24 cellular contexts compared by ENCODE assay signal in the genomic region with DNA sequence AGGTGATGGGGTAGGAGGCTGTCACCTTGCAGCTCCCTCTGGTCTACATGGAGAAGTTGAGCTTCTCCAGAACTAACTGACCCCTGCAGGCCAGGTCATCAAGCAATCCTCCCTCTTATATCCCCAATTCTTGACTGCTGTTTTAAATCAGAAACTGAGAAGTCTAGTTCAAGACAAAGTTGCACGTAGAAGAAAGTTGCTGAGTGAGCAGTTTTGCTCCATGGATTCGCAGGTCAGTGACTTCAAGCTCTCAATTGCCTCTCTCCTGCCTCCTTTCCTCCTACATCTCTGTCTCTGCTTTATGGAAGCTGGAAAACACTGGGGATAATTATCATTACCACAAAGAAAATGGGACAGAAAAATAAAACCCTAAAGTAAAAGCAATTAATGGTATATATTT. TPM values are rescaled to one million over a fixed set of nuclear protein-coding genes. Genes with fewer than 3 reads are reported as not detected.
"Had no signal": no experiment of that assay in that cellular context is flagged by ENCODE, and none has a peak within 500 bp of the region (broad histone marks: within the 10 kb centered on the region; RNA-seq: fewer than 3 reads in every experiment).

No MANE protein-coding gene starts in this region.

- H3K4me3 ChIP-seq: MG63, Peyer's patch, SJSA1 had no signal

- DNase-seq: activated CD4-positive, alpha-beta memory T cell treated with anti-CD3 and anti-CD28 coated beads for 36 hours; activated CD4-positive, alpha-beta T cell treated with anti-CD3 and anti-CD28 coated beads, Interleukin-2, amount 10 ng/mL, durations not matched to agents 7 days and 5 days; activated CD4-positive, CD25-positive, alpha-beta regulatory T cell; activated CD8-positive, alpha-beta memory T cell treated with anti-CD3 and anti-CD28 coated beads, Interleukin-2, amount 50 U/mL, for 4 hours; activated T-cell treated with anti-CD3 and anti-CD28 coated beads, Interleukin-2, amount 50 U/mL, for 72 hours; amygdala; MG63; NCI-H1105; NCI-H1436; NCI-H1694 treated with DMSO at 0.1 percent for 48 hours; NCI-H2029 treated with DMSO at 0.1 percent for 48 hours; NCI-H345; NCI-H510A; Peyer's patch; SHP77; SW 1271; T-helper 2 cell; T1000 had no signal

- H3K36me3 Mint-ChIP-seq: brain had no signal

- H3K27ac ChIP-seq: KMS-11, Peyer's patch, SJSA1 had no signal

- H3K4me3 Mint-ChIP-seq: activated CD4-positive, alpha-beta memory T cell treated with anti-CD3 and anti-CD28 coated beads for 36 hours; activated CD4-positive, alpha-beta T cell treated with anti-CD3 and anti-CD28 coated beads, Interleukin-2, amount 10 ng/mL, durations not matched to agents 7 days and 5 days; brain; central memory CD8-positive, alpha-beta T cell had no signal

- H3K9ac ChIP-seq: KMS-11 had no signal

- H3K27me3 Mint-ChIP-seq: activated CD4-positive, alpha-beta memory T cell treated with anti-CD3 and anti-CD28 coated beads for 36 hours; activated CD4-positive, alpha-beta T cell treated with anti-CD3 and anti-CD28 coated beads, Interleukin-2, amount 10 ng/mL, durations not matched to agents 7 days and 5 days; activated naive CD4-positive, alpha-beta T cell treated with anti-CD3 and anti-CD28 coated beads, Interleukin-2, amount 50 U/mL, for 24 hours; brain; central memory CD8-positive, alpha-beta T cell had no signal

- H3K36me3 ChIP-seq: MG63, Peyer's patch, SJSA1 had no signal

- H3K9me3 Mint-ChIP-seq: central memory CD8-positive, alpha-beta T cell had no signal

- H3K27ac Mint-ChIP-seq: activated CD4-positive, alpha-beta memory T cell treated with anti-CD3 and anti-CD28 coated beads for 36 hours; activated CD4-positive, alpha-beta T cell treated with anti-CD3 and anti-CD28 coated beads, Interleukin-2, amount 10 ng/mL, durations not matched to agents 7 days and 5 days; activated T-cell treated with anti-CD3 and anti-CD28 coated beads, Interleukin-2, amount 50 U/mL, for 72 hours; brain had no signal

- H3K4me2 ChIP-seq: KMS-11 had no signal

- H3K9me3 ChIP-seq: MG63, Peyer's patch, SJSA1 had no signal

- H3K4me1 Mint-ChIP-seq: brain had no signal

- ATAC-seq: activated T-cell treated with anti-CD3 and anti-CD28 coated beads, Interleukin-2, amount 50 U/mL, for 72 hours; SK-N-SH treated with all-trans-retinoic acid at 6 μM for 48 hours had no signal

- H3K27me3 ChIP-seq: MG63, Peyer's patch, SJSA1 had no signal

RNA-seq across cellular contexts. Expression of a gene that starts 58.4 kb away (rescaled TPM):
- total RNA-seq: Peyer's patch, SJSA1 had no signal
